In the genomic region with DNA sequence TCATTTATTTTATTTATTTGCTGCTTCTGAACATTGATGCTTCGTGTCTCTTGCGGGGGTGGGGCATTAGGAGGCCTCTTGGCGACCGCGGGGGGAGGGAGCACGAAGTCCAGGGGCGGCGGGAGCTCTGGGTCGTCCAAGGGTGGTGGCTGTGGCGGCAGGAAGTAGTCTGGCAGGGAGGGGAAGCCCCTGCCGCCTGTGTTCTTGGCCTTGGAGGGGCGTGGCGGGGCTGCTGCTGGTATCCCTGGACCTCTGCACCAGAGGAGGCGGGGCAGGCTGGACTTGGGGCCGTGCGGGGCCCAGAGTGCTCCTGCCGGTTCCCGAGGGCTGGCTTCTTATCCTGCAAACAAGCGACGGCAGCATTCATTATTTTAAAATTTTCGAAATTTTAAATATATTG, we compare ENCODE assay signal across 9 cellular contexts.
A peak's percentile ranks its signal among the peaks of the same experiment; 100 is the strongest.
DNase-seq lines count a peak whose midpoint lies in the region; ATAC-seq and TF ChIP-seq lines count a peak whose summit lies in the region.
"Had no signal": no experiment of that assay in that cellular context is flagged by ENCODE, and none has a peak within 500 bp of the region (broad histone marks: within the 10 kb centered on the region; RNA-seq: fewer than 3 reads in every experiment).

No MANE protein-coding gene starts in this region.

- H3K27ac Mint-ChIP-seq in activated T-cell treated with anti-CD3 and anti-CD28 coated beads, Interleukin-2, amount 50 U/mL, for 24 hours, result no peak overlapping the region
- H3K27ac Mint-ChIP-seq: T-cell had no signal

- H3K27ac ChIP-seq in right cardiac atrium (ENCODE audit: low read length) (no peak overlapping the region), thoracic aorta (no peak overlapping the region)

- intact Hi-C loops in right cardiac atrium (cut with DNase I), result no loop called here

- ATAC-seq in HG03469 (IDR thresholded peaks at IDR 0.05; ENCODE audit: unreplicated experiment), result peak; percentile 74
- ATAC-seq in right cardiac atrium, result peak; percentile 75 to 82
- no peak for ATAC-seq in thoracic aorta (ENCODE audit: insufficient number of reproducible peaks, low FRiP score, low read depth)

- TF ChIP-seq CTCF in thoracic aorta (IDR thresholded peaks at IDR 0.05), result no peak

- H3K4me1 ChIP-seq in right cardiac atrium (ENCODE audit: control insufficient read depth, insufficient read depth, low read length) (no peaks in the 10 kb centered on the region), thoracic aorta (ENCODE audit: control insufficient read depth in 1 of 2, low read depth in 2 of 2) (peaks cover 0 to 3% of the 10 kb centered on the region in 2 donors)

- H3K27me3 ChIP-seq in right cardiac atrium (ENCODE audit: control insufficient read depth, insufficient read depth) (no peaks in the 10 kb centered on the region), thoracic aorta (replicated peaks; ENCODE audit: insufficient read depth) (no peaks in the 10 kb centered on the region)

- H3K9me3 Mint-ChIP-seq in activated T-cell treated with anti-CD3 and anti-CD28 coated beads, Interleukin-2, amount 50 U/mL, for 24 hours, result no peaks in the 10 kb centered on the region
- H3K9me3 Mint-ChIP-seq: T-cell had no signal

- no peaks in the 10 kb centered on the region for H3K36me3 Mint-ChIP-seq in activated T-cell treated with anti-CD3 and anti-CD28 coated beads, Interleukin-2, amount 50 U/mL, for 24 hours (ENCODE audit: low read depth)
- H3K36me3 Mint-ChIP-seq: T-cell had no signal

- H3K27me3 Mint-ChIP-seq in activated T-cell treated with anti-CD3 and anti-CD28 coated beads, Interleukin-2, amount 50 U/mL, for 24 hours, result no peaks in the 10 kb centered on the region

- no peaks in the 10 kb centered on the region for H3K36me3 ChIP-seq in thoracic aorta

- DNase-seq in stimulated activated CD4-positive, alpha-beta T cell treated with anti-CD3 and anti-CD28 coated beads, Interleukin-15, amount 100 ng/mL, for 24 hours, result peak; percentile 35
- no peak for DNase-seq in stimulated activated CD4-positive, alpha-beta T cell treated with anti-CD3 and anti-CD28 coated beads, Interleukin-1b, Interleukin-23, amount 100 ng/mL, for 48 hours
- DNase-seq in right cardiac atrium, result peak; percentile 37 to 80 (median 69)
- DNase-seq in thoracic aorta (ENCODE audit: low spot score), result no peak
- DNase-seq in superior temporal gyrus (ENCODE audit: extremely low spot score), result no peak
- no peak for DNase-seq in NCI-H1092 treated with DMSO at 0.1 percent for 48 hours (lab: John Stamatoyannopoulos, UW)
- DNase-seq in activated T-cell treated with anti-CD3 and anti-CD28 coated beads, Interleukin-2, amount 50 U/mL, for 24 hours, result no peak

- peaks cover 7% of the 10 kb centered on the region for H3K4me1 Mint-ChIP-seq in activated T-cell treated with anti-CD3 and anti-CD28 coated beads, Interleukin-2, amount 50 U/mL, for 24 hours (ENCODE audit: low read depth)

- WGBS in right cardiac atrium, result 5% methylated on average over 21 of the region's 21 CpGs

- H3K4me3 ChIP-seq in right cardiac atrium (ENCODE audit: low read length) (peak overlapping the region; percentile 4), thoracic aorta (peak overlapping the region; percentile 50)

- H3K4me3 Mint-ChIP-seq in activated T-cell treated with anti-CD3 and anti-CD28 coated beads, Interleukin-2, amount 50 U/mL, for 24 hours, result no peak overlapping the region

- H3K9me3 ChIP-seq in right cardiac atrium (ENCODE audit: control insufficient read depth, low read length), result no peaks in the 10 kb centered on the region
- no peaks in the 10 kb centered on the region for H3K9me3 ChIP-seq in thoracic aorta

Comparison
In these comparisons a context has a peak if more than half of its experiments do, and no peak if none do; other contexts are left out.
1. DNase-seq: peak in stimulated activated CD4-positive, alpha-beta T cell treated with anti-CD3 and anti-CD28 coated beads, Interleukin-15, amount 100 ng/mL, for 24 hours (single experiment) and right cardiac atrium (3 of 3); none in stimulated activated CD4-positive, alpha-beta T cell treated with anti-CD3 and anti-CD28 coated beads, Interleukin-1b, Interleukin-23, amount 100 ng/mL, for 48 hours (single experiment), thoracic aorta (single experiment), superior temporal gyrus (single experiment), NCI-H1092 treated with DMSO at 0.1 percent for 48 hours (single experiment) and activated T-cell treated with anti-CD3 and anti-CD28 coated beads, Interleukin-2, amount 50 U/mL, for 24 hours (single experiment).